1 cellular context compared by ENCODE assay signal in the genomic region with DNA sequence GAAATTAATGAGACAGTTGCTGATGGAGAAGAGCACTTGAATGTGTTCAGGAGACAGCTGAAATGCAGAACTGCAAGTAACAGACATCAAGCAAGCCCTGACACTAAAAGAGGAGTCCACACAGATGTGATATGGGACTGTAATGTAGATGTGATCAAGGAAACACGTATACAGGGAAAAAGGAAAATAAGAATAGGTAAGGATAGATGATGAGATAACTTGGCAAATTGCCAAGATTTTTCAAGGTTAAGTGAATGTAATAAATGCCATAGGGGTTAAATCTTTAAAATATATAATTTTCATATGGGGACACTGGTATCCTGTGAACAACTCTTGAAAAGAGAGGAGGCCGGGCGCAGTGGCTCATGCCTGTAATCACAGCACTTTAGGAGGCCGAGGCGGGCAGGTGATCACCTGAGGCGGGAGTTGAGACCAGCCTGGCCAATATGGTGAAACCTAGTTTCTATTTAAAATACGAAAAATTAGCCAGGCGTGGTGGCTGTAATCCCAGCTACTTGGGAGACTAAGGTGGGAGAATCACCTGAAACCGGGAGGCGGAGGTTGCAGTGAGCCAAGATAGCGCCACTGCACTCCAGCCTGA.
TF ChIP-seq lines count a peak whose summit lies in the region.

No MANE protein-coding gene starts in this region.

TF ChIP-seq in HEK293, 187 proteins besides CTCF, POLR2A, EP300 and RAD21 (continued from another document):
- TF ChIP-seq GLI2 (tag by site-specific recombination; IDR thresholded peaks at IDR 0.05; ENCODE audit: borderline replicate concordance, low read depth) (peak; percentile 29; the same call in 1 of the 2 replicates), ZNF843 (tag by site-specific recombination; IDR thresholded peaks at IDR 0.05) (no peak), SETDB1 (IDR thresholded peaks at IDR 0.05; ENCODE audit: insufficient read length, low read length) (no peak), ZNF174 (tag by site-specific recombination; IDR thresholded peaks at IDR 0.05) (0 out of 2 replicates have a peak, but pooled peaks have one; percentile 41), YY2 (tag by site-specific recombination; IDR thresholded peaks at IDR 0.05) (no peak), PRDM6 (tag by site-specific recombination; IDR thresholded peaks at IDR 0.05) (no peak; the same call in 1 of the 2 replicates), ZFP69B (tag by site-specific recombination; IDR thresholded peaks at IDR 0.05) (no peak), ZNF701 (tag by site-specific recombination; IDR thresholded peaks at IDR 0.05) (no peak), MEIS1 (CRISPR knock-in tag; IDR thresholded peaks at IDR 0.05; ENCODE audit: borderline replicate concordance) (no peak), EGR2 (tag by site-specific recombination; IDR thresholded peaks at IDR 0.05; ENCODE audit: low read depth) (no peak), ZNF169 (tag by site-specific recombination; IDR thresholded peaks at IDR 0.05) (no peak), ZNF266 (tag by site-specific recombination; IDR thresholded peaks at IDR 0.05; ENCODE audit: low read depth) (no peak), ZFP41 (tag by site-specific recombination; IDR thresholded peaks at IDR 0.05; ENCODE audit: borderline replicate concordance) (no peak), ZBTB17 (tag by site-specific recombination; IDR thresholded peaks at IDR 0.05) (no peak; the same call in 1 of the 2 replicates), ZBTB8A (tag by site-specific recombination; IDR thresholded peaks at IDR 0.05) (no peak), KLF1 (tag by site-specific recombination; IDR thresholded peaks at IDR 0.05) (no peak), ZXDB (tag by site-specific recombination; IDR thresholded peaks at IDR 0.05) (peak; percentile 33; the same call in 1 of the 2 replicates), PRDM2 (tag by site-specific recombination; IDR thresholded peaks at IDR 0.05; ENCODE audit: borderline replicate concordance) (no peak), ZNF354C (tag by site-specific recombination; IDR thresholded peaks at IDR 0.05; ENCODE audit: borderline replicate concordance, low read depth) (no peak)
- TF ChIP-seq, protein P1, sequence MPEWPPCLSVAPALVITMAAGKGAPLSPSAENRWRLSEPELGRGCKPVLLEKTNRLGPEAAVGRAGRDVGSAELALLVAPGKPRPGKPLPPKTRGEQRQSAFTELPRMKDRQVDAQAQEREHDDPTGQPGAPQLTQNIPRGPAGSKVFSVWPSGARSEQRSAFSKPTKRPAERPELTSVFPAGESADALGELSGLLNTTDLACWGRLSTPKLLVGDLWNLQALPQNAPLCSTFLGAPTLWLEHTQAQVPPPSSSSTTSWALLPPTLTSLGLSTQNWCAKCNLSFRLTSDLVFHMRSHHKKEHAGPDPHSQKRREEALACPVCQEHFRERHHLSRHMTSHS (tag by site-specific recombination; IDR thresholded peaks at IDR 0.05): no peak
